ENCODE assay signal across 10 cellular contexts in genomic region chr1:26164036-26164927, GRCh38. TPM values are rescaled to one million over a fixed set of nuclear protein-coding genes. Genes with fewer than 3 reads are reported as not detected.
DNase-seq lines count a peak whose midpoint lies in the region; ATAC-seq and TF ChIP-seq lines count a peak whose summit lies in the region.
"Had no signal": no experiment of that assay in that cellular context is flagged by ENCODE, and none has a peak within 500 bp of the region (broad histone marks: within the 10 kb centered on the region; RNA-seq: fewer than 3 reads in every experiment).

No MANE protein-coding gene starts in this region.

- TF ChIP-seq CTCF in esophagus squamous epithelium (IDR thresholded peaks at IDR 0.05) (peak; percentile 26 to 89 (median 77)), neural cell (IDR thresholded peaks at IDR 0.05; ENCODE audit: poor library complexity, severe bottlenecking) (peak; percentile 89), tibial nerve (IDR thresholded peaks at IDR 0.05) (peak; percentile 78 to 92 (median 89))

- H3K4me3 ChIP-seq in esophagus squamous epithelium (peak overlapping the region; percentile 23 to 72 (median 42)), neural cell (ENCODE audit: low read length) (peak overlapping the region; percentile 61), tibial nerve (peak overlapping the region; percentile 31 to 54 (median 36))

- WGBS in esophagus squamous epithelium, 2 donors: 27 to 31% methylated on average over 17 to 18 of the region's 73 CpGs
- WGBS in tibial nerve, 2 donors: 16 to 27% methylated on average over 30 to 50 of the region's 73 CpGs

- no peak for ATAC-seq in GM18867 (IDR thresholded peaks at IDR 0.05; ENCODE audit: unreplicated experiment)

- H3K79me2 ChIP-seq in neural cell (replicated peaks; ENCODE audit: insufficient read depth, low read length): no peaks in the 10 kb centered on the region

- H2AFZ ChIP-seq in neural cell (ENCODE audit: low read depth, low read length): peak overlapping the region; percentile 51

- intact Hi-C loops in esophagus squamous epithelium (cut with DNase I): loop anchor here (10.0 kb wide), 1 partner anchor 151 kb away; the partner anchor contains the start of gene CD52

- H3K36me3 ChIP-seq in esophagus squamous epithelium (no peaks in the 10 kb centered on the region), neural cell (ENCODE audit: insufficient read depth, low read length) (no peaks in the 10 kb centered on the region), tibial nerve (no peaks in the 10 kb centered on the region)

- TF ChIP-seq POLR2A in esophagus squamous epithelium (IDR thresholded peaks at IDR 0.05) (no peak), tibial nerve (IDR thresholded peaks at IDR 0.05) (no peak)

- H3K4me1 ChIP-seq in esophagus squamous epithelium (peaks cover 19 to 45% (median 23%) of the 10 kb centered on the region in 3 donors), tibial nerve (peaks cover 0 to 38% (median 9%) of the 10 kb centered on the region in 4 donors)

- no peaks in the 10 kb centered on the region for H3K9me2 ChIP-seq in neural cell (ENCODE audit: insufficient read depth, low read length)

- peak overlapping the region; percentile 67 for H3K9ac ChIP-seq in neural cell (ENCODE audit: low read length)

- TF ChIP-seq EP300 in Ishikawa (IDR thresholded peaks at IDR 0.05; ENCODE audit: borderline replicate concordance) (no peak; the same call in 1 of the 2 replicates), neural cell (conservative IDR thresholded peaks at IDR 0.05; ENCODE audit: poor library complexity, severe bottlenecking) (no peak), tibial nerve (IDR thresholded peaks at IDR 0.05) (no peak)

- peaks cover 0 to 33% (median 0%) of the 10 kb centered on the region in 4 donors for H3K27me3 ChIP-seq in esophagus squamous epithelium
- H3K27me3 ChIP-seq in neural cell (ENCODE audit: insufficient read depth, low read depth, low read length): peaks cover 23% of the 10 kb centered on the region
- H3K27me3 ChIP-seq in tibial nerve: peaks cover 0 to 17% of the 10 kb centered on the region in 2 donors

- H3K9me3 ChIP-seq in esophagus squamous epithelium: no peaks in the 10 kb centered on the region
- H3K9me3 ChIP-seq in neural cell (ENCODE audit: low read length): no peaks in the 10 kb centered on the region
- no peaks in the 10 kb centered on the region for H3K9me3 ChIP-seq in tibial nerve

- no peak overlapping the region for H3K4me2 ChIP-seq in neural cell (ENCODE audit: low read length)

- TF ChIP-seq RAD21 in Ishikawa (IDR thresholded peaks at IDR 0.05; ENCODE audit: low read depth): 0 out of 2 replicates have a peak, but pooled peaks have one; percentile 8
- TF ChIP-seq RAD21 in neural cell (conservative IDR thresholded peaks at IDR 0.05): peak; percentile 65

- no peaks in the 10 kb centered on the region for H3F3A ChIP-seq in neural cell (ENCODE audit: insufficient read depth, low read length, poor library complexity, severe bottlenecking)

- DNase-seq in CD1c-positive myeloid dendritic cell (ENCODE audit: extremely low spot score) (peak; percentile 52), activated T-cell treated with anti-CD3 and anti-CD28 coated beads for 24 hours (ENCODE audit: low read depth) (peak; percentile 30), esophagus squamous epithelium (lab: John Stamatoyannopoulos, UW) (no peak), tibial nerve (ENCODE audit: low spot score in 2 of 2) (no peak), GM19240 (ENCODE audit: insufficient read length, low spot score) (no peak)

- no peaks in the 10 kb centered on the region for H4K20me1 ChIP-seq in neural cell (ENCODE audit: insufficient read depth)

- H3K27ac ChIP-seq in esophagus squamous epithelium: peak overlapping the region in 3 of 4 donors; percentile 33 to 75 (median 65)
- H3K27ac ChIP-seq in neural cell (ENCODE audit: low read length): no peak overlapping the region
- H3K27ac ChIP-seq in tibial nerve: peak overlapping the region; percentile 20 to 82 (median 54)

TF ChIP-seq in Ishikawa, 13 proteins besides CTCF, POLR2A, EP300 and RAD21:
- TF ChIP-seq CEBPB (IDR thresholded peaks at IDR 0.05): no peak
- no peak for TF ChIP-seq EGR1 (IDR thresholded peaks at IDR 0.05)
- peak; percentile 79 for TF ChIP-seq USF1 (IDR thresholded peaks at IDR 0.05)
- TF ChIP-seq MAX (IDR thresholded peaks at IDR 0.05): no peak
- TF ChIP-seq YY1 (IDR thresholded peaks at IDR 0.05; ENCODE audit: low read depth): 0 out of 2 replicates have a peak, but pooled peaks have one; percentile 52

TF ChIP-seq in neural cell, 6 proteins besides CTCF, POLR2A, EP300 and RAD21:
- no peak for TF ChIP-seq REST (IDR thresholded peaks at IDR 0.05; ENCODE audit: borderline replicate concordance)
- TF ChIP-seq POLR2AphosphoS5 (IDR thresholded peaks at IDR 0.05): peak; percentile 7
- TF ChIP-seq SMC3 (conservative IDR thresholded peaks at IDR 0.05; ENCODE audit: poor library complexity): peak; percentile 79
- no peak for TF ChIP-seq EZH2 (IDR thresholded peaks at IDR 0.05; ENCODE audit: borderline replicate concordance, insufficient read depth, low read length, poor library complexity, severe bottlenecking)
- TF ChIP-seq MXI1 (conservative IDR thresholded peaks at IDR 0.05; ENCODE audit: poor library complexity, severe bottlenecking): no peak
- TF ChIP-seq TAF1 (IDR thresholded peaks at IDR 0.05; ENCODE audit: low read depth): no peak

RNA-seq across cellular contexts. Expression of gene C1orf232, which starts 4.5 kb away (rescaled TPM):
- total RNA-seq in esophagus squamous epithelium (not detected), tibial nerve (not detected)
- not detected in 2 replicates for polyA plus RNA-seq in neural cell
- polyA minus RNA-seq in neural cell: not detected in 2 replicates
- total RNA-seq: HT1080, subcutaneous adipose tissue had no signal

RNA-seq across cellular contexts. Expression of gene FAM110D, which starts 5.4 kb away (rescaled TPM):
- total RNA-seq in esophagus squamous epithelium (1 to 10 TPM in 2 of 4 donors, under 1 TPM in 2; 0.23 to 5.1 (median 2.0) TPM), tibial nerve (10 to 100 TPM; 11.9 to 22.7 (median 14.2) TPM)
- 0.31 and 0.48 TPM in 2 replicates for polyA plus RNA-seq in neural cell
- polyA minus RNA-seq in neural cell: 0.24 TPM in 1 of 2 replicates, not detected in the other

RNA-seq across cellular contexts. Expression of gene ZNF593, which starts 5.4 kb away (rescaled TPM):
- total RNA-seq in esophagus squamous epithelium (10 to 100 TPM; 19.2 to 45.6 (median 24.7) TPM), tibial nerve (10 to 100 TPM; 24.9 to 46.5 (median 38.2) TPM)
- 20.2 and 25.0 TPM in 2 replicates for polyA plus RNA-seq in neural cell
- 8.3 and 11.0 TPM in 2 replicates for polyA minus RNA-seq in neural cell

RNA-seq across cellular contexts. Expression of gene ZNF593OS, which starts 7.3 kb away (rescaled TPM):
- total RNA-seq in esophagus squamous epithelium (not detected), tibial nerve (not detected)
- not detected in 2 replicates for polyA plus RNA-seq in neural cell
- not detected in 2 replicates for polyA minus RNA-seq in neural cell
- total RNA-seq: HT1080, subcutaneous adipose tissue had no signal

RNA-seq across cellular contexts. Expression of gene CNKSR1, which starts 13.0 kb away (rescaled TPM):
- 10 to 100 TPM; 17.8 to 43.3 (median 25.9) TPM for total RNA-seq in esophagus squamous epithelium
- 2.2 and 7.8 TPM in 2 replicates for polyA plus RNA-seq in neural cell
- polyA minus RNA-seq in neural cell: 2.9 and 3.2 TPM in 2 replicates
- 1 to 10 TPM in 3 of 4 donors, not detected in 1; 2.6 to 5.7 (median 4.0) TPM for total RNA-seq in tibial nerve

Comparison
In these comparisons a context has a peak if more than half of its experiments do, and no peak if none do; other contexts are left out.
1. DNase-seq: peak in CD1c-positive myeloid dendritic cell (single experiment) and activated T-cell treated with anti-CD3 and anti-CD28 coated beads for 24 hours (single experiment); none in esophagus squamous epithelium (single experiment), tibial nerve (0 of 2) and GM19240 (single experiment).
2. Peak in every context shown above with its lines, with median percentiles within 50 percentile points of each other: H3K4me3 ChIP-seq and CTCF ChIP-seq.